In the genomic region with DNA sequence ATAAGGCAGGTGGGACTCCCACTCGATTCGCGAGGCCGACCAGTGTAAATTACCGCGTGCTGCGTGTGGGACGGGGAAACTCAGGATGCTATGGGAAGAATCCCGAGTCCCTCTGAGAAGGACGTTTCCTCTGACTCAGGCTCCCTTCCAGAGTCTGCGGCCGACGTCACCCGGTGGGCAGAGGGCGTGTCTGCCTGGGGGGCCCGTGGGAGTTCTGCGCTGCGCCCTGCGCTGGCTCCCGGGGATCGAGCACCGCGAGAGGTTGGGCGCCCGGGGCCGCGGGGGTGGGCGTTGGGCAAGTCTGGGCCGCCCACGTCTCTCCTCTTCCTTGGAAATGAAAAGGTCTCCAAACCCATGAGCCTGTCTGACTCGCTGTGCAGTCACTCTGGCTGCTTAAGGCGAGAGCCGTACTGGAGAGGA, we compare ENCODE assay signal across 1 cellular context.
TF ChIP-seq lines count a peak whose summit lies in the region.

No MANE protein-coding gene starts in this region.

TF ChIP-seq in HEK293, 187 proteins besides CTCF, POLR2A, EP300 and RAD21 (continued from another document and continues in another):
- TF ChIP-seq, protein P1, sequence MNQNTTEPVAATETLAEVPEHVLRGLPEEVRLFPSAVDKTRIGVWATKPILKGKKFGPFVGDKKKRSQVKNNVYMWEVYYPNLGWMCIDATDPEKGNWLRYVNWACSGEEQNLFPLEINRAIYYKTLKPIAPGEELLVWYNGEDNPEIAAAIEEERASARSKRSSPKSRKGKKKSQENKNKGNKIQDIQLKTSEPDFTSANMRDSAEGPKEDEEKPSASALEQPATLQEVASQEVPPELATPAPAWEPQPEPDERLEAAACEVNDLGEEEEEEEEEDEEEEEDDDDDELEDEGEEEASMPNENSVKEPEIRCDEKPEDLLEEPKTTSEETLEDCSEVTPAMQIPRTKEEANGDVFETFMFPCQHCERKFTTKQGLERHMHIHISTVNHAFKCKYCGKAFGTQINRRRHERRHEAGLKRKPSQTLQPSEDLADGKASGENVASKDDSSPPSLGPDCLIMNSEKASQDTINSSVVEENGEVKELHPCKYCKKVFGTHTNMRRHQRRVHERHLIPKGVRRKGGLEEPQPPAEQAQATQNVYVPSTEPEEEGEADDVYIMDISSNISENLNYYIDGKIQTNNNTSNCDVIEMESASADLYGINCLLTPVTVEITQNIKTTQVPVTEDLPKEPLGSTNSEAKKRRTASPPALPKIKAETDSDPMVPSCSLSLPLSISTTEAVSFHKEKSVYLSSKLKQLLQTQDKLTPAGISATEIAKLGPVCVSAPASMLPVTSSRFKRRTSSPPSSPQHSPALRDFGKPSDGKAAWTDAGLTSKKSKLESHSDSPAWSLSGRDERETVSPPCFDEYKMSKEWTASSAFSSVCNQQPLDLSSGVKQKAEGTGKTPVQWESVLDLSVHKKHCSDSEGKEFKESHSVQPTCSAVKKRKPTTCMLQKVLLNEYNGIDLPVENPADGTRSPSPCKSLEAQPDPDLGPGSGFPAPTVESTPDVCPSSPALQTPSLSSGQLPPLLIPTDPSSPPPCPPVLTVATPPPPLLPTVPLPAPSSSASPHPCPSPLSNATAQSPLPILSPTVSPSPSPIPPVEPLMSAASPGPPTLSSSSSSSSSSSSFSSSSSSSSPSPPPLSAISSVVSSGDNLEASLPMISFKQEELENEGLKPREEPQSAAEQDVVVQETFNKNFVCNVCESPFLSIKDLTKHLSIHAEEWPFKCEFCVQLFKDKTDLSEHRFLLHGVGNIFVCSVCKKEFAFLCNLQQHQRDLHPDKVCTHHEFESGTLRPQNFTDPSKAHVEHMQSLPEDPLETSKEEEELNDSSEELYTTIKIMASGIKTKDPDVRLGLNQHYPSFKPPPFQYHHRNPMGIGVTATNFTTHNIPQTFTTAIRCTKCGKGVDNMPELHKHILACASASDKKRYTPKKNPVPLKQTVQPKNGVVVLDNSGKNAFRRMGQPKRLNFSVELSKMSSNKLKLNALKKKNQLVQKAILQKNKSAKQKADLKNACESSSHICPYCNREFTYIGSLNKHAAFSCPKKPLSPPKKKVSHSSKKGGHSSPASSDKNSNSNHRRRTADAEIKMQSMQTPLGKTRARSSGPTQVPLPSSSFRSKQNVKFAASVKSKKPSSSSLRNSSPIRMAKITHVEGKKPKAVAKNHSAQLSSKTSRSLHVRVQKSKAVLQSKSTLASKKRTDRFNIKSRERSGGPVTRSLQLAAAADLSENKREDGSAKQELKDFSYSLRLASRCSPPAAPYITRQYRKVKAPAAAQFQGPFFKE (tag by site-specific recombination; IDR thresholded peaks at IDR 0.05; ENCODE audit: borderline replicate concordance): no peak
- TF ChIP-seq, protein P2, sequence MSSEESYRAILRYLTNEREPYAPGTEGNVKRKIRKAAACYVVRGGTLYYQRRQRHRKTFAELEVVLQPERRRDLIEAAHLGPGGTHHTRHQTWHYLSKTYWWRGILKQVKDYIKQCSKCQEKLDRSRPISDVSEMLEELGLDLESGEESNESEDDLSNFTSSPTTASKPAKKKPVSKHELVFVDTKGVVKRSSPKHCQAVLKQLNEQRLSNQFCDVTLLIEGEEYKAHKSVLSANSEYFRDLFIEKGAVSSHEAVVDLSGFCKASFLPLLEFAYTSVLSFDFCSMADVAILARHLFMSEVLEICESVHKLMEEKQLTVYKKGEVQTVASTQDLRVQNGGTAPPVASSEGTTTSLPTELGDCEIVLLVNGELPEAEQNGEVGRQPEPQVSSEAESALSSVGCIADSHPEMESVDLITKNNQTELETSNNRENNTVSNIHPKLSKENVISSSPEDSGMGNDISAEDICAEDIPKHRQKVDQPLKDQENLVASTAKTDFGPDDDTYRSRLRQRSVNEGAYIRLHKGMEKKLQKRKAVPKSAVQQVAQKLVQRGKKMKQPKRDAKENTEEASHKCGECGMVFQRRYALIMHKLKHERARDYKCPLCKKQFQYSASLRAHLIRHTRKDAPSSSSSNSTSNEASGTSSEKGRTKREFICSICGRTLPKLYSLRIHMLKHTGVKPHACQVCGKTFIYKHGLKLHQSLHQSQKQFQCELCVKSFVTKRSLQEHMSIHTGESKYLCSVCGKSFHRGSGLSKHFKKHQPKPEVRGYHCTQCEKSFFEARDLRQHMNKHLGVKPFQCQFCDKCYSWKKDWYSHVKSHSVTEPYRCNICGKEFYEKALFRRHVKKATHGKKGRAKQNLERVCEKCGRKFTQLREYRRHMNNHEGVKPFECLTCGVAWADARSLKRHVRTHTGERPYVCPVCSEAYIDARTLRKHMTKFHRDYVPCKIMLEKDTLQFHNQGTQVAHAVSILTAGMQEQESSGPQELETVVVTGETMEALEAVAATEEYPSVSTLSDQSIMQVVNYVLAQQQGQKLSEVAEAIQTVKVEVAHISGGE (tag by site-specific recombination; conservative IDR thresholded peaks at IDR 0.05; ENCODE audit: low read depth): no peak
- TF ChIP-seq ZNF175 (tag by site-specific recombination; IDR thresholded peaks at IDR 0.05) (no peak), ZNF510 (tag by site-specific recombination; IDR thresholded peaks at IDR 0.05; ENCODE audit: insufficient replicate concordance) (no peak), ZNF112 (tag by site-specific recombination; IDR thresholded peaks at IDR 0.05) (no peak), GLI2 (tag by site-specific recombination; IDR thresholded peaks at IDR 0.05; ENCODE audit: borderline replicate concordance, low read depth) (no peak), KLF16 (tag by site-specific recombination; IDR thresholded peaks at IDR 0.05) (no peak), TCF7L2 (IDR thresholded peaks at IDR 0.05; ENCODE audit: borderline replicate concordance, low read depth, low read length) (no peak), EGR2 (tag by site-specific recombination; IDR thresholded peaks at IDR 0.05; ENCODE audit: low read depth) (peak; percentile 88), ZNF404 (tag by site-specific recombination; IDR thresholded peaks at IDR 0.05) (no peak), OSR2 (tag by site-specific recombination; IDR thresholded peaks at IDR 0.05) (no peak), SCRT2 (tag by site-specific recombination; IDR thresholded peaks at IDR 0.05) (no peak), ZFP37 (tag by site-specific recombination; IDR thresholded peaks at IDR 0.05) (no peak), ZNF391 (tag by site-specific recombination; IDR thresholded peaks at IDR 0.05; ENCODE audit: borderline replicate concordance, low read depth) (no peak), ZNF341 (tag by site-specific recombination; IDR thresholded peaks at IDR 0.05; ENCODE audit: low read depth) (no peak), ZNF324 (tag by site-specific recombination; IDR thresholded peaks at IDR 0.05) (no peak), ZNF660 (tag by site-specific recombination; IDR thresholded peaks at IDR 0.05) (no peak), ZNF354C (tag by site-specific recombination; IDR thresholded peaks at IDR 0.05; ENCODE audit: borderline replicate concordance, low read depth) (no peak), ZNF626 (tag by site-specific recombination; IDR thresholded peaks at IDR 0.05) (no peak), ZNF549 (tag by site-specific recombination; IDR thresholded peaks at IDR 0.05) (no peak), ZXDB (tag by site-specific recombination; IDR thresholded peaks at IDR 0.05) (no peak), ZNF629 (tag by site-specific recombination; IDR thresholded peaks at IDR 0.05) (peak; percentile 33; the same call in 1 of the 2 replicates), ZNF350 (tag by site-specific recombination; IDR thresholded peaks at IDR 0.05) (no peak), ZNF266 (tag by site-specific recombination; IDR thresholded peaks at IDR 0.05; ENCODE audit: low read depth) (no peak), FEZF1 (tag by site-specific recombination; IDR thresholded peaks at IDR 0.05) (no peak), ZNF776 (tag by site-specific recombination; IDR thresholded peaks at IDR 0.05; ENCODE audit: borderline replicate concordance) (no peak), ZBTB7A (tag by site-specific recombination; IDR thresholded peaks at IDR 0.05; ENCODE audit: low read depth) (no peak), ZNF514 (tag by site-specific recombination; IDR thresholded peaks at IDR 0.05) (no peak), ZIC2 (tag by site-specific recombination; IDR thresholded peaks at IDR 0.05) (peak; percentile 62), ZNF843 (tag by site-specific recombination; IDR thresholded peaks at IDR 0.05) (no peak), ZNF555 (tag by site-specific recombination; conservative IDR thresholded peaks at IDR 0.05) (no peak), PRDM1 (tag by site-specific recombination; IDR thresholded peaks at IDR 0.05) (no peak), YY2 (tag by site-specific recombination; IDR thresholded peaks at IDR 0.05) (no peak), ZNF426 (tag by site-specific recombination; IDR thresholded peaks at IDR 0.05) (no peak), ZBTB1 (tag by site-specific recombination; IDR thresholded peaks at IDR 0.05) (no peak), KLF1 (tag by site-specific recombination; IDR thresholded peaks at IDR 0.05) (0 out of 2 replicates have a peak, but pooled peaks have one; percentile 33)
- TF ChIP-seq, protein P3, sequence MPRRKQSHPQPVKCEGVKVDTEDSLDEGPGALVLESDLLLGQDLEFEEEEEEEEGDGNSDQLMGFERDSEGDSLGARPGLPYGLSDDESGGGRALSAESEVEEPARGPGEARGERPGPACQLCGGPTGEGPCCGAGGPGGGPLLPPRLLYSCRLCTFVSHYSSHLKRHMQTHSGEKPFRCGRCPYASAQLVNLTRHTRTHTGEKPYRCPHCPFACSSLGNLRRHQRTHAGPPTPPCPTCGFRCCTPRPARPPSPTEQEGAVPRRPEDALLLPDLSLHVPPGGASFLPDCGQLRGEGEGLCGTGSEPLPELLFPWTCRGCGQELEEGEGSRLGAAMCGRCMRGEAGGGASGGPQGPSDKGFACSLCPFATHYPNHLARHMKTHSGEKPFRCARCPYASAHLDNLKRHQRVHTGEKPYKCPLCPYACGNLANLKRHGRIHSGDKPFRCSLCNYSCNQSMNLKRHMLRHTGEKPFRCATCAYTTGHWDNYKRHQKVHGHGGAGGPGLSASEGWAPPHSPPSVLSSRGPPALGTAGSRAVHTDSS (tag by site-specific recombination; IDR thresholded peaks at IDR 0.05): no peak
- TF ChIP-seq, protein P4, sequence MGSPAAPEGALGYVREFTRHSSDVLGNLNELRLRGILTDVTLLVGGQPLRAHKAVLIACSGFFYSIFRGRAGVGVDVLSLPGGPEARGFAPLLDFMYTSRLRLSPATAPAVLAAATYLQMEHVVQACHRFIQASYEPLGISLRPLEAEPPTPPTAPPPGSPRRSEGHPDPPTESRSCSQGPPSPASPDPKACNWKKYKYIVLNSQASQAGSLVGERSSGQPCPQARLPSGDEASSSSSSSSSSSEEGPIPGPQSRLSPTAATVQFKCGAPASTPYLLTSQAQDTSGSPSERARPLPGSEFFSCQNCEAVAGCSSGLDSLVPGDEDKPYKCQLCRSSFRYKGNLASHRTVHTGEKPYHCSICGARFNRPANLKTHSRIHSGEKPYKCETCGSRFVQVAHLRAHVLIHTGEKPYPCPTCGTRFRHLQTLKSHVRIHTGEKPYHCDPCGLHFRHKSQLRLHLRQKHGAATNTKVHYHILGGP (tag by site-specific recombination; IDR thresholded peaks at IDR 0.05): no peak
- TF ChIP-seq, protein P5, sequence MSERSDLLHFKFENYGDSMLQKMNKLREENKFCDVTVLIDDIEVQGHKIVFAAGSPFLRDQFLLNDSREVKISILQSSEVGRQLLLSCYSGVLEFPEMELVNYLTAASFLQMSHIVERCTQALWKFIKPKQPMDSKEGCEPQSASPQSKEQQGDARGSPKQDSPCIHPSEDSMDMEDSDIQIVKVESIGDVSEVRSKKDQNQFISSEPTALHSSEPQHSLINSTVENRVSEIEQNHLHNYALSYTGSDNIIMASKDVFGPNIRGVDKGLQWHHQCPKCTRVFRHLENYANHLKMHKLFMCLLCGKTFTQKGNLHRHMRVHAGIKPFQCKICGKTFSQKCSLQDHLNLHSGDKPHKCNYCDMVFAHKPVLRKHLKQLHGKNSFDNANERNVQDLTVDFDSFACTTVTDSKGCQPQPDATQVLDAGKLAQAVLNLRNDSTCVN (tag by site-specific recombination; optimal IDR thresholded peaks at IDR 0.05): peak; percentile 41
- TF ChIP-seq, protein P6, sequence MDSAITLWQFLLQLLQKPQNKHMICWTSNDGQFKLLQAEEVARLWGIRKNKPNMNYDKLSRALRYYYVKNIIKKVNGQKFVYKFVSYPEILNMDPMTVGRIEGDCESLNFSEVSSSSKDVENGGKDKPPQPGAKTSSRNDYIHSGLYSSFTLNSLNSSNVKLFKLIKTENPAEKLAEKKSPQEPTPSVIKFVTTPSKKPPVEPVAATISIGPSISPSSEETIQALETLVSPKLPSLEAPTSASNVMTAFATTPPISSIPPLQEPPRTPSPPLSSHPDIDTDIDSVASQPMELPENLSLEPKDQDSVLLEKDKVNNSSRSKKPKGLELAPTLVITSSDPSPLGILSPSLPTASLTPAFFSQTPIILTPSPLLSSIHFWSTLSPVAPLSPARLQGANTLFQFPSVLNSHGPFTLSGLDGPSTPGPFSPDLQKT (IDR thresholded peaks at IDR 0.05; ENCODE audit: borderline replicate concordance, low read depth, low read length): no peak
- TF ChIP-seq, protein P7, sequence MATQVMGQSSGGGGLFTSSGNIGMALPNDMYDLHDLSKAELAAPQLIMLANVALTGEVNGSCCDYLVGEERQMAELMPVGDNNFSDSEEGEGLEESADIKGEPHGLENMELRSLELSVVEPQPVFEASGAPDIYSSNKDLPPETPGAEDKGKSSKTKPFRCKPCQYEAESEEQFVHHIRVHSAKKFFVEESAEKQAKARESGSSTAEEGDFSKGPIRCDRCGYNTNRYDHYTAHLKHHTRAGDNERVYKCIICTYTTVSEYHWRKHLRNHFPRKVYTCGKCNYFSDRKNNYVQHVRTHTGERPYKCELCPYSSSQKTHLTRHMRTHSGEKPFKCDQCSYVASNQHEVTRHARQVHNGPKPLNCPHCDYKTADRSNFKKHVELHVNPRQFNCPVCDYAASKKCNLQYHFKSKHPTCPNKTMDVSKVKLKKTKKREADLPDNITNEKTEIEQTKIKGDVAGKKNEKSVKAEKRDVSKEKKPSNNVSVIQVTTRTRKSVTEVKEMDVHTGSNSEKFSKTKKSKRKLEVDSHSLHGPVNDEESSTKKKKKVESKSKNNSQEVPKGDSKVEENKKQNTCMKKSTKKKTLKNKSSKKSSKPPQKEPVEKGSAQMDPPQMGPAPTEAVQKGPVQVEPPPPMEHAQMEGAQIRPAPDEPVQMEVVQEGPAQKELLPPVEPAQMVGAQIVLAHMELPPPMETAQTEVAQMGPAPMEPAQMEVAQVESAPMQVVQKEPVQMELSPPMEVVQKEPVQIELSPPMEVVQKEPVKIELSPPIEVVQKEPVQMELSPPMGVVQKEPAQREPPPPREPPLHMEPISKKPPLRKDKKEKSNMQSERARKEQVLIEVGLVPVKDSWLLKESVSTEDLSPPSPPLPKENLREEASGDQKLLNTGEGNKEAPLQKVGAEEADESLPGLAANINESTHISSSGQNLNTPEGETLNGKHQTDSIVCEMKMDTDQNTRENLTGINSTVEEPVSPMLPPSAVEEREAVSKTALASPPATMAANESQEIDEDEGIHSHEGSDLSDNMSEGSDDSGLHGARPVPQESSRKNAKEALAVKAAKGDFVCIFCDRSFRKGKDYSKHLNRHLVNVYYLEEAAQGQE (tag by site-specific recombination; IDR thresholded peaks at IDR 0.05): no peak
- TF ChIP-seq, protein P8, sequence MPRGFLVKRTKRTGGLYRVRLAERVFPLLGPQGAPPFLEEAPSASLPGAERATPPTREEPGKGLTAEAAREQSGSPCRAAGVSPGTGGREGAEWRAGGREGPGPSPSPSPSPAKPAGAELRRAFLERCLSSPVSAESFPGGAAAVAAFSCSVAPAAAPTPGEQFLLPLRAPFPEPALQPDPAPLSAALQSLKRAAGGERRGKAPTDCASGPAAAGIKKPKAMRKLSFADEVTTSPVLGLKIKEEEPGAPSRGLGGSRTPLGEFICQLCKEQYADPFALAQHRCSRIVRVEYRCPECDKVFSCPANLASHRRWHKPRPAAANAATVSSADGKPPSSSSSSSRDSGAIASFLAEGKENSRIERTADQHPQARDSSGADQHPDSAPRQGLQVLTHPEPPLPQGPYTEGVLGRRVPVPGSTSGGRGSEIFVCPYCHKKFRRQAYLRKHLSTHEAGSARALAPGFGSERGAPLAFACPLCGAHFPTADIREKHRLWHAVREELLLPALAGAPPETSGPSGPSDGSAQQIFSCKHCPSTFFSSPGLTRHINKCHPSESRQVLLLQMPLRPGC (tag by site-specific recombination; IDR thresholded peaks at IDR 0.05): no peak
